Comparison of ENCODE assay signal across 10 cellular contexts in the genomic region with DNA sequence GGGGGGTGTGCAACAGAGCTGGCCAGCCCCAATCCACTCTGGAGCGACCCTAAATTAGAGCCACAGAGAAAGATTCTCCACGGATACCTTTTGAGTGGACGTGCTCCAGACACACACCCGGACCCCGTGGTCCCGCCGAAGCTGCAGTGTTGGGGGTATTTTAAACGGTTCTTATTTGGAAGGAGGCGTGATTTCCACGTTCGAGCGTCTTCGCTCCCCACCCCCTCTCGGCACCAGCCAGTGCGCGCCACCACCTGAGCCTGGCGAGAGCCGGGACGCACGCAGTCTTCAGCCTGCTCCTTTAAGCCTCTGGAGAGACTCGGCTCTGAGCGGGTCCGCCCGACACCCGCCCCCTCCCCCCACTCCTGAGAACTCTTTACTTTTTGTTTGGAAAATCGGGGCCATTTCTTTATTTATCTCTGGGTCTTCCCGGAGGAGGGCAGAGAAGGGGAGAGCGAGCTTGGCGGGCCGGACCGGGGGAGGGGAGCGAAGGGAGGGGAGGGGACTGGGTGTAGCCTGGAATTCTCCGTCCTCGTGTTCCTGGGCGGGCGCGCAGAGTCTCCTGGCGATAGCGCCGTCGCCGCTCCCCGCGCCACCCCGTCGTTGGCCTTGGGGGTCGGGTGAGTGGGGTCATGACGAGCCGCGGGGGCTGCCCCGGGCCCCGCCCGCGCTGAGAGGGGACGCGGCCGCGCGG. TPM values are rescaled to one million over a fixed set of nuclear protein-coding genes. Genes with fewer than 3 reads are reported as not detected.
DNase-seq lines count a peak whose midpoint lies in the region; ATAC-seq and TF ChIP-seq lines count a peak whose summit lies in the region.
"Had no signal": no experiment of that assay in that cellular context is flagged by ENCODE, and none has a peak within 500 bp of the region (broad histone marks: within the 10 kb centered on the region; RNA-seq: fewer than 3 reads in every experiment).

No MANE protein-coding gene starts in this region.

- H3K9me3 Mint-ChIP-seq in activated T-cell treated with anti-CD3 and anti-CD28 coated beads, Interleukin-2, amount 50 U/mL, for 72 hours, result no peaks in the 10 kb centered on the region
- H3K9me3 Mint-ChIP-seq in activated T-cell treated with anti-CD3 and anti-CD28 coated beads, Interleukin-2, amount 50 U/mL, for 4 hours, result no peaks in the 10 kb centered on the region
- no peaks in the 10 kb centered on the region for H3K9me3 Mint-ChIP-seq in type B pancreatic cell
- no peaks in the 10 kb centered on the region for H3K9me3 Mint-ChIP-seq in activated CD4-positive, alpha-beta T cell treated with anti-CD3 and anti-CD28 coated beads, Interleukin-2, amount 10 ng/mL, durations not matched to agents 7 days and 5 days

- H3K4me1 Mint-ChIP-seq in activated T-cell treated with anti-CD3 and anti-CD28 coated beads, Interleukin-2, amount 50 U/mL, for 72 hours (ENCODE audit: low read depth), result peaks cover 11% of the 10 kb centered on the region
- H3K4me1 Mint-ChIP-seq in activated T-cell treated with anti-CD3 and anti-CD28 coated beads, Interleukin-2, amount 50 U/mL, for 4 hours (ENCODE audit: low read depth), result peaks cover 7% of the 10 kb centered on the region
- H3K4me1 Mint-ChIP-seq in type B pancreatic cell (ENCODE audit: unreplicated experiment), result peaks cover 7% of the 10 kb centered on the region
- H3K4me1 Mint-ChIP-seq in activated CD4-positive, alpha-beta T cell treated with anti-CD3 and anti-CD28 coated beads, Interleukin-2, amount 10 ng/mL, durations not matched to agents 7 days and 5 days, result peaks cover 8% of the 10 kb centered on the region

- H3K27ac Mint-ChIP-seq in activated T-cell treated with anti-CD3 and anti-CD28 coated beads, Interleukin-2, amount 50 U/mL, for 72 hours, result no peak overlapping the region
- H3K27ac Mint-ChIP-seq in type B pancreatic cell, result peak overlapping the region; percentile 73
- H3K27ac Mint-ChIP-seq in activated CD4-positive, alpha-beta T cell treated with anti-CD3 and anti-CD28 coated beads, Interleukin-2, amount 10 ng/mL, durations not matched to agents 7 days and 5 days, result no peak overlapping the region

- CTCF ChIA-PET in activated CD4-positive, alpha-beta T cell treated with anti-CD3 and anti-CD28 coated beads, Interleukin-2, amount 10 ng/mL, durations not matched to agents 7 days and 5 days (lab: Charles Lee), result no interaction called here

- H3K4me3 ChIP-seq in astrocyte of the cerebellum (ENCODE audit: low read depth, low read length), result peak overlapping the region; percentile 24
- H3K4me3 ChIP-seq in mesodermal cell (ENCODE audit: extremely low read depth, insufficient read depth, low read length, poor library complexity, severe bottlenecking), result peak overlapping the region; percentile 29

- no peaks in the 10 kb centered on the region for H3K36me3 ChIP-seq in mesodermal cell (ENCODE audit: control insufficient read depth, insufficient read depth, low read length)

- no peak overlapping the region for H3K27ac ChIP-seq in mesodermal cell (ENCODE audit: low read depth, low read length, severe bottlenecking)
- H3K27ac ChIP-seq: HL-60 had no signal

- WGBS in mesodermal cell (ENCODE audit: insufficient coverage in 2 of 2), 2 experiments, result 0% methylated on average over 12 of the region's 59 CpGs; no CpG with 5 or more reads in 1 of the 2 experiments

- H3K27me3 Mint-ChIP-seq in activated T-cell treated with anti-CD3 and anti-CD28 coated beads, Interleukin-2, amount 50 U/mL, for 72 hours (ENCODE audit: low read depth), result peaks cover 56% of the 10 kb centered on the region
- peaks cover 38% of the 10 kb centered on the region for H3K27me3 Mint-ChIP-seq in activated T-cell treated with anti-CD3 and anti-CD28 coated beads, Interleukin-2, amount 50 U/mL, for 4 hours (ENCODE audit: low read depth)
- H3K27me3 Mint-ChIP-seq in type B pancreatic cell, result peaks cover 93% of the 10 kb centered on the region
- H3K27me3 Mint-ChIP-seq in activated CD4-positive, alpha-beta T cell treated with anti-CD3 and anti-CD28 coated beads, Interleukin-2, amount 10 ng/mL, durations not matched to agents 7 days and 5 days, result peaks cover 60% of the 10 kb centered on the region

- no peaks in the 10 kb centered on the region for H3K9me3 ChIP-seq in mesodermal cell (ENCODE audit: control insufficient read depth, low read length)

- no peaks in the 10 kb centered on the region for H3K4me1 ChIP-seq in mesodermal cell (ENCODE audit: control insufficient read depth, insufficient read depth, low read length, poor library complexity, severe bottlenecking)

- no peak for ATAC-seq in activated T-cell treated with anti-CD3 and anti-CD28 coated beads, Interleukin-2, amount 50 U/mL, for 72 hours (replicated peaks in 1 of 2)
- no peak for ATAC-seq in activated T-cell treated with anti-CD3 and anti-CD28 coated beads, Interleukin-2, amount 50 U/mL, for 4 hours
- no peak for ATAC-seq in HG02798 (IDR thresholded peaks at IDR 0.05; ENCODE audit: poor library complexity, unreplicated experiment)

- TF ChIP-seq CTCF in astrocyte of the cerebellum (IDR thresholded peaks at IDR 0.05; ENCODE audit: low read depth, low read length, missing control alignments) (no peak), type B pancreatic cell (conservative IDR thresholded peaks at IDR 0.05) (no peak)

- in situ Hi-C loops in astrocyte of the cerebellum (cut with HindIII; ENCODE audit: low sequenced_read_pairs), result no loop called here

- peaks cover 0 to 5% of the 10 kb centered on the region in 2 donors for H3K36me3 Mint-ChIP-seq in activated T-cell treated with anti-CD3 and anti-CD28 coated beads, Interleukin-2, amount 50 U/mL, for 72 hours (ENCODE audit: insufficient read depth in 2 of 2)
- H3K36me3 Mint-ChIP-seq in activated T-cell treated with anti-CD3 and anti-CD28 coated beads, Interleukin-2, amount 50 U/mL, for 4 hours (ENCODE audit: insufficient read depth), result no peaks in the 10 kb centered on the region
- peaks cover 9% of the 10 kb centered on the region for H3K36me3 Mint-ChIP-seq in type B pancreatic cell
- H3K36me3 Mint-ChIP-seq in activated CD4-positive, alpha-beta T cell treated with anti-CD3 and anti-CD28 coated beads, Interleukin-2, amount 10 ng/mL, durations not matched to agents 7 days and 5 days (ENCODE audit: low read depth), result no peaks in the 10 kb centered on the region

- no peak for DNase-seq in activated T-cell treated with anti-CD3 and anti-CD28 coated beads, Interleukin-2, amount 50 U/mL, for 72 hours
- DNase-seq in activated T-cell treated with anti-CD3 and anti-CD28 coated beads, Interleukin-2, amount 50 U/mL, for 4 hours, result no peak
- no peak for DNase-seq in astrocyte of the cerebellum (ENCODE audit: low read depth)
- peak; percentile 70 for DNase-seq in type B pancreatic cell (ENCODE audit: extremely low spot score, unreplicated experiment)
- no peak for DNase-seq in OCI-M2 (lab: John Stamatoyannopoulos, UW; ENCODE audit: unreplicated experiment)
- DNase-seq in activated CD4-positive, alpha-beta T cell treated with anti-CD3 and anti-CD28 coated beads, Interleukin-2, amount 10 ng/mL, durations not matched to agents 7 days and 5 days, result no peak
- DNase-seq: activated T-cell treated with anti-CD3 and anti-CD28 coated beads, Interleukin-2, amount 50 U/mL, for 48 hours had no signal

- H3K4me3 Mint-ChIP-seq in activated T-cell treated with anti-CD3 and anti-CD28 coated beads, Interleukin-2, amount 50 U/mL, for 72 hours, result peak overlapping the region; percentile 25 to 68
- no peak overlapping the region for H3K4me3 Mint-ChIP-seq in activated T-cell treated with anti-CD3 and anti-CD28 coated beads, Interleukin-2, amount 50 U/mL, for 4 hours
- peak overlapping the region; percentile 88 for H3K4me3 Mint-ChIP-seq in type B pancreatic cell
- H3K4me3 Mint-ChIP-seq in activated CD4-positive, alpha-beta T cell treated with anti-CD3 and anti-CD28 coated beads, Interleukin-2, amount 10 ng/mL, durations not matched to agents 7 days and 5 days, result no peak overlapping the region

- POLR2A ChIA-PET in activated CD4-positive, alpha-beta T cell treated with anti-CD3 and anti-CD28 coated beads, Interleukin-2, amount 10 ng/mL, durations not matched to agents 7 days and 5 days (lab: Charles Lee), result no interaction called here

RNA-seq across cellular contexts. Expression of a gene that starts 0.7 kb away (rescaled TPM):
- total RNA-seq in activated T-cell treated with anti-CD3 and anti-CD28 coated beads, Interleukin-2, amount 50 U/mL, for 72 hours, result not detected
- total RNA-seq in activated T-cell treated with anti-CD3 and anti-CD28 coated beads, Interleukin-2, amount 50 U/mL, for 4 hours, result not detected
- 0.44 TPM for polyA plus RNA-seq in mesodermal cell (2013, experiment 1 of 2)
- polyA plus RNA-seq in mesodermal cell (2013, experiment 2 of 2), result 0.91 TPM
- total RNA-seq in type B pancreatic cell (ENCODE audit: low replicate concordance), result 6.0 and 21.6 TPM in 2 replicates
- not detected for total RNA-seq in activated CD4-positive, alpha-beta T cell treated with anti-CD3 and anti-CD28 coated beads, Interleukin-2, amount 10 ng/mL, durations not matched to agents 7 days and 5 days

Comparison
In these comparisons a context has a peak if more than half of its experiments do, and no peak if none do; other contexts are left out.
1. H3K4me3 Mint-ChIP-seq: peak in activated T-cell treated with anti-CD3 and anti-CD28 coated beads, Interleukin-2, amount 50 U/mL, for 72 hours (2 of 2) and type B pancreatic cell (single experiment); none in activated T-cell treated with anti-CD3 and anti-CD28 coated beads, Interleukin-2, amount 50 U/mL, for 4 hours (single experiment) and activated CD4-positive, alpha-beta T cell treated with anti-CD3 and anti-CD28 coated beads, Interleukin-2, amount 10 ng/mL, durations not matched to agents 7 days and 5 days (single experiment).